In genomic region chr15:41411441-41411840, GRCh38 we compare ENCODE assay signal across 27 cellular contexts.
"Had no signal": no experiment of that assay in that cellular context is flagged by ENCODE, and none has a peak within 500 bp of the region (broad histone marks: within the 10 kb centered on the region; RNA-seq: fewer than 3 reads in every experiment).

No MANE protein-coding gene starts in this region.

- DNase-seq: hippocampal formation; kidney; left colon; left lung; lower lobe of right lung; mesendoderm; naive B cell; natural killer cell; nephron progenitor cell; nucleus accumbens; pancreas; retina; right cardiac atrium; stimulated activated CD4-positive, alpha-beta T cell treated with anti-CD3 and anti-CD28 coated beads, Interleukin-12 subunit alpha, Interleukin-12 subunit beta, amount 100 ng/mL, for 4 hours; stimulated activated CD4-positive, alpha-beta T cell treated with anti-CD3 and anti-CD28 coated beads, Interleukin-15, amount 100 ng/mL, for 24 hours; stimulated activated CD4-positive, alpha-beta T cell treated with anti-CD3 and anti-CD28 coated beads, Interleukin-2, amount 100 ng/mL, for 24 hours; stimulated activated CD4-positive, alpha-beta T cell treated with anti-CD3 and anti-CD28 coated beads, Interleukin-4, amount 100 ng/mL, for 1 hour; stimulated activated naive CD4-positive, alpha-beta T cell; substantia nigra; transverse colon; upper lobe of left lung had no signal

- H3K27me3 Mint-ChIP-seq: naive B cell; stimulated activated naive CD8-positive, alpha-beta T cell treated with anti-CD3 and anti-CD28 coated beads, Interleukin-15, Interleukin-2, amounts not matched to agents 100 ng/mL and 50 ng/mL, for 24 hours had no signal

- H3K27ac Mint-ChIP-seq: mesothelial cell of epicardium; naive B cell; natural killer cell; stimulated activated naive CD8-positive, alpha-beta T cell treated with anti-CD3 and anti-CD28 coated beads, Interleukin-15, Interleukin-2, amounts not matched to agents 100 ng/mL and 50 ng/mL, for 24 hours had no signal

- H3K4me3 Mint-ChIP-seq: mesothelial cell of epicardium; natural killer cell; nephron progenitor cell; stimulated activated naive CD8-positive, alpha-beta T cell treated with anti-CD3 and anti-CD28 coated beads, Interleukin-15, Interleukin-2, amounts not matched to agents 100 ng/mL and 50 ng/mL, for 24 hours had no signal

- H3K4me3 ChIP-seq: left lung, lower lobe of right lung, pancreas, prostate gland, skin epidermis, transverse colon, upper lobe of left lung, vagina had no signal

- H3K9me3 ChIP-seq: left lung, lower lobe of right lung, pancreas, prostate gland, transverse colon, upper lobe of left lung, vagina had no signal

- H3K36me3 Mint-ChIP-seq: mesothelial cell of epicardium, naive B cell, natural killer cell had no signal

- H3K36me3 ChIP-seq: left lung, lower lobe of right lung, pancreas, prostate gland, transverse colon, upper lobe of left lung, vagina had no signal

- H3K27me3 ChIP-seq: left lung, pancreas, transverse colon, upper lobe of left lung, vagina had no signal

- H3K27ac ChIP-seq: left lung, lower lobe of right lung, pancreas, prostate gland, transverse colon, upper lobe of left lung, vagina had no signal

- FAIRE-seq: kidney, pancreas had no signal

- H3K4me1 ChIP-seq: prostate gland had no signal

- ATAC-seq: left colon, left lung, lower lobe of right lung, natural killer cell, pancreas, right cardiac atrium, sciatic nerve had no signal

- H3K9me3 Mint-ChIP-seq: mesothelial cell of epicardium; naive B cell; natural killer cell; nephron progenitor cell; stimulated activated naive CD8-positive, alpha-beta T cell treated with anti-CD3 and anti-CD28 coated beads, Interleukin-15, Interleukin-2, amounts not matched to agents 100 ng/mL and 50 ng/mL, for 24 hours had no signal
